Comparison of ENCODE assay signal across 1 cellular context in the genomic region with DNA sequence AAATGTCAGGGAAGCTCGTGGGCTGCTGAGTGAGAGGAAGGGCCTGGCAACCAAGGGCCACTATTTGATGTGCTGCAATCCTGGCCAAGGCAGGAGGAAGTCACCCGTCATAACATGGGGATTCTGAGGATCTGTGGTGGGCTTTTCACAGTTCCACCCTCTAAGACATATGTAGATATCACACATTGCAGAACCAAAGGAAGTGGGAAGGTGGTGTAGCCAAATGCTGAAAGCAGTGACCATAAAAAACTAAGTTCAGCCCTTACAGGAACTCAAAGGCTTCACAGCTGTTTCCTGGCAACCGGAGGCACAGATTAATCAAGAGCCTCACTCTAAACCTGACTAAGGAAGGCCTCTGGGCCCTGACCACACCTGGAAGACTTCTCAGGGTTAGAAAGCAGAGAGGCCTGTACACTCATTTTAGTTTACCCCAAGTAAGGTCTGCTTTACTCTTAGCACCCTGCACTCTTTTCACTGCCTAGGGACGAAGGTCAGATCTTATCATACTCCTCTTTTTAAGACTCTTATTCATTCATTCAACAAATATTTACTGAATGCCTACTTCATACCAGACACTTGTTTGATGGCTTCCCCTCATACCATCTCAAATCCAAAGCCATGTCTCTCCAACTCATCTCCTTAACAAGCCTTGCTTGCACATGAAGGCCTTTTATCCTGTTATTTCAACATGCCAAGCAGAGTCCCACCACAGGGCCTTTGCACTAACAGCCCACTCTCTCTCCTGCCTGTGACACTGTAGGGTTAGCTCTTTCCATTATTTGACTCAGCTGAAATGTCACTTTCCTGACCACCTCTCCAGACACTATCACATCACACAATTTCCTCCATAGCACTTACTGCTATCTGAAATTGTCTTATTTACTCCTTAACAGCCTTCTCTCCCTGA.
TF ChIP-seq lines count a peak whose summit lies in the region.

No MANE protein-coding gene starts in this region.

TF ChIP-seq in GM12878, 131 proteins besides CTCF, POLR2A, EP300 and RAD21 (continued from another document):
- TF ChIP-seq, protein P1, sequence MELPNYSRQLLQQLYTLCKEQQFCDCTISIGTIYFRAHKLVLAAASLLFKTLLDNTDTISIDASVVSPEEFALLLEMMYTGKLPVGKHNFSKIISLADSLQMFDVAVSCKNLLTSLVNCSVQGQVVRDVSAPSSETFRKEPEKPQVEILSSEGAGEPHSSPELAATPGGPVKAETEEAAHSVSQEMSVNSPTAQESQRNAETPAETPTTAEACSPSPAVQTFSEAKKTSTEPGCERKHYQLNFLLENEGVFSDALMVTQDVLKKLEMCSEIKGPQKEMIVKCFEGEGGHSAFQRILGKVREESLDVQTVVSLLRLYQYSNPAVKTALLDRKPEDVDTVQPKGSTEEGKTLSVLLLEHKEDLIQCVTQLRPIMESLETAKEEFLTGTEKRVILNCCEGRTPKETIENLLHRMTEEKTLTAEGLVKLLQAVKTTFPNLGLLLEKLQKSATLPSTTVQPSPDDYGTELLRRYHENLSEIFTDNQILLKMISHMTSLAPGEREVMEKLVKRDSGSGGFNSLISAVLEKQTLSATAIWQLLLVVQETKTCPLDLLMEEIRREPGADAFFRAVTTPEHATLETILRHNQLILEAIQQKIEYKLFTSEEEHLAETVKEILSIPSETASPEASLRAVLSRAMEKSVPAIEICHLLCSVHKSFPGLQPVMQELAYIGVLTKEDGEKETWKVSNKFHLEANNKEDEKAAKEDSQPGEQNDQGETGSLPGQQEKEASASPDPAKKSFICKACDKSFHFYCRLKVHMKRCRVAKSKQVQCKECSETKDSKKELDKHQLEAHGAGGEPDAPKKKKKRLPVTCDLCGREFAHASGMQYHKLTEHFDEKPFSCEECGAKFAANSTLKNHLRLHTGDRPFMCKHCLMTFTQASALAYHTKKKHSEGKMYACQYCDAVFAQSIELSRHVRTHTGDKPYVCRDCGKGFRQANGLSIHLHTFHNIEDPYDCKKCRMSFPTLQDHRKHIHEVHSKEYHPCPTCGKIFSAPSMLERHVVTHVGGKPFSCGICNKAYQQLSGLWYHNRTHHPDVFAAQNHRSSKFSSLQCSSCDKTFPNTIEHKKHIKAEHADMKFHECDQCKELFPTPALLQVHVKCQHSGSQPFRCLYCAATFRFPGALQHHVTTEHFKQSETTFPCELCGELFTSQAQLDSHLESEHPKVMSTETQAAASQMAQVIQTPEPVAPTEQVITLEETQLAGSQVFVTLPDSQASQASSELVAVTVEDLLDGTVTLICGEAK (IDR thresholded peaks at IDR 0.05; ENCODE audit: borderline replicate concordance), result no peak
- no peak for TF ChIP-seq YBX1 (IDR thresholded peaks at IDR 0.05)
- TF ChIP-seq NR2C1 (IDR thresholded peaks at IDR 0.05), result no peak
- TF ChIP-seq ZSCAN29 (IDR thresholded peaks at IDR 0.05), result no peak
- no peak for TF ChIP-seq CEBPB (IDR thresholded peaks at IDR 0.05; ENCODE audit: borderline replicate concordance in 1 of 2, low read depth in 2 of 2, low read length in 2 of 2)
- no peak for TF ChIP-seq NFYA (IDR thresholded peaks at IDR 0.05; ENCODE audit: borderline replicate concordance, low read depth, low read length)
- TF ChIP-seq, protein P2, sequence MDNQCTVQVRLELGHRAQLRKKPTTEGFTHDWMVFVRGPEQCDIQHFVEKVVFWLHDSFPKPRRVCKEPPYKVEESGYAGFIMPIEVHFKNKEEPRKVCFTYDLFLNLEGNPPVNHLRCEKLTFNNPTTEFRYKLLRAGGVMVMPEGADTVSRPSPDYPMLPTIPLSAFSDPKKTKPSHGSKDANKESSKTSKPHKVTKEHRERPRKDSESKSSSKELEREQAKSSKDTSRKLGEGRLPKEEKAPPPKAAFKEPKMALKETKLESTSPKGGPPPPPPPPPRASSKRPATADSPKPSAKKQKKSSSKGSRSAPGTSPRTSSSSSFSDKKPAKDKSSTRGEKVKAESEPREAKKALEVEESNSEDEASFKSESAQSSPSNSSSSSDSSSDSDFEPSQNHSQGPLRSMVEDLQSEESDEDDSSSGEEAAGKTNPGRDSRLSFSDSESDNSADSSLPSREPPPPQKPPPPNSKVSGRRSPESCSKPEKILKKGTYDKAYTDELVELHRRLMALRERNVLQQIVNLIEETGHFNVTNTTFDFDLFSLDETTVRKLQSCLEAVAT (IDR thresholded peaks at IDR 0.05), result 0 out of 2 replicates have a peak, but pooled peaks have one; percentile 29
- TF ChIP-seq BCL11A (IDR thresholded peaks at IDR 0.05; ENCODE audit: low read depth, low read length), result no peak
- TF ChIP-seq, protein P3, sequence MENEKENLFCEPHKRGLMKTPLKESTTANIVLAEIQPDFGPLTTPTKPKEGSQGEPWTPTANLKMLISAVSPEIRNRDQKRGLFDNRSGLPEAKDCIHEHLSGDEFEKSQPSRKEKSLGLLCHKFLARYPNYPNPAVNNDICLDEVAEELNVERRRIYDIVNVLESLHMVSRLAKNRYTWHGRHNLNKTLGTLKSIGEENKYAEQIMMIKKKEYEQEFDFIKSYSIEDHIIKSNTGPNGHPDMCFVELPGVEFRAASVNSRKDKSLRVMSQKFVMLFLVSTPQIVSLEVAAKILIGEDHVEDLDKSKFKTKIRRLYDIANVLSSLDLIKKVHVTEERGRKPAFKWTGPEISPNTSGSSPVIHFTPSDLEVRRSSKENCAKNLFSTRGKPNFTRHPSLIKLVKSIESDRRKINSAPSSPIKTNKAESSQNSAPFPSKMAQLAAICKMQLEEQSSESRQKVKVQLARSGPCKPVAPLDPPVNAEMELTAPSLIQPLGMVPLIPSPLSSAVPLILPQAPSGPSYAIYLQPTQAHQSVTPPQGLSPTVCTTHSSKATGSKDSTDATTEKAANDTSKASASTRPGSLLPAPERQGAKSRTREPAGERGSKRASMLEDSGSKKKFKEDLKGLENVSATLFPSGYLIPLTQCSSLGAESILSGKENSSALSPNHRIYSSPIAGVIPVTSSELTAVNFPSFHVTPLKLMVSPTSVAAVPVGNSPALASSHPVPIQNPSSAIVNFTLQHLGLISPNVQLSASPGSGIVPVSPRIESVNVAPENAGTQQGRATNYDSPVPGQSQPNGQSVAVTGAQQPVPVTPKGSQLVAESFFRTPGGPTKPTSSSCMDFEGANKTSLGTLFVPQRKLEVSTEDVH (IDR thresholded peaks at IDR 0.05; ENCODE audit: low read depth, partially characterized antibody), result no peak
- no peak for TF ChIP-seq LARP7 (IDR thresholded peaks at IDR 0.05)
- TF ChIP-seq, protein P4, sequence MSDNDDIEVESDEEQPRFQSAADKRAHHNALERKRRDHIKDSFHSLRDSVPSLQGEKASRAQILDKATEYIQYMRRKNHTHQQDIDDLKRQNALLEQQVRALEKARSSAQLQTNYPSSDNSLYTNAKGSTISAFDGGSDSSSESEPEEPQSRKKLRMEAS (IDR thresholded peaks at IDR 0.05; ENCODE audit: low read depth, low read length), result no peak
